Comparison of ENCODE assay signal across 19 cellular contexts in the genomic region with DNA sequence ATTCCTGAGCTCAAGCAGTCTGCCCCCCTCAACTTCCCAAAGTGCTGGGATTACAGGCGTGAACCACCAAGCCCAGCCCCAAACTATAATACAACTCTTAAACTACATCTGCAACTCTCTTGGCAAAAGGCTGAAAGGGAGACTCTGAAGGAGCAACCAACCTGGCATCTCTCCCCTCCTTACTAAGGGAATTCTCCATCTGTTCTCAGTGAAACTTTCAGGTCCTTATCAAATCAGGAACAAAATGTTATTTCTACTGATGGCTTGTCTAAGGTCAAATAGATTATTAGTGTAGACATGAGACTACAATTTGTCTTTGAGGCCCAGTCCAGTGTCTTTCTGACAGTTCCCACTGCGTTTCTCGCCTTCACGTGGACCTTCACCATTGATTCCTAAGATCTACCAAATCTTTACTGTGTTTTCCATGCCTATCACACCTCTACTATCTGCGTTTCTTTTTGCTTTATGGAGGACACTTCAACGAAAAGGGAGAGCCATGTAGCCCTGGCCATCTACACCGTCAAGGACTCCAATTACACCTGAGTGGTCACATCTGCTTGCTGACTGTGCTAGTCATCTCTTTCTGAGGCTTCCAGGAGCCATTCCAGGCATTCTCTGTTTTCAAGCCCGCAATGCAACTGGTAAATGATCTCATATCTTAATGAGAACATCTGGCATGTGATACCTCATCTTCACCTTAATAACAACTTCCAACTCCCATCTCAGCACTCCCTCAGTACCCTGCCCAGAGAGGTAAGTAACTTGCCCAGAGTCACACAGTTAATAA.
DNase-seq lines count a peak whose midpoint lies in the region; ATAC-seq and TF ChIP-seq lines count a peak whose summit lies in the region.
"Had no signal": no experiment of that assay in that cellular context is flagged by ENCODE, and none has a peak within 500 bp of the region (broad histone marks: within the 10 kb centered on the region; RNA-seq: fewer than 3 reads in every experiment).

No MANE protein-coding gene starts in this region.

- no peaks in the 10 kb centered on the region for H3K27me3 ChIP-seq in IMR-90 (ENCODE audit: control insufficient read depth, insufficient read depth, low read length)
- H3K27me3 ChIP-seq in Panc1 (ENCODE audit: control insufficient read depth, insufficient read depth, low read length): no peaks in the 10 kb centered on the region
- H3K27me3 ChIP-seq in mesenchymal stem cell (ENCODE audit: control insufficient read depth in 1 of 2, insufficient read depth in 1 of 2, low read length in 2 of 2): no peaks in the 10 kb centered on the region
- no peaks in the 10 kb centered on the region for H3K27me3 ChIP-seq in stomach smooth muscle (ENCODE audit: control insufficient read depth in 1 of 2, insufficient read depth in 2 of 2, low read length in 2 of 2)
- H3K27me3 ChIP-seq: Peyer's patch, SJCRH30 had no signal

- TF ChIP-seq CTCF in IMR-90 (conservative IDR thresholded peaks at IDR 0.05; ENCODE audit: low read depth, low read length) (no peak), Panc1 (IDR thresholded peaks at IDR 0.05) (no peak)

- TF ChIP-seq POLR2A in IMR-90 (IDR thresholded peaks at IDR 0.05; ENCODE audit: low read depth, low read length): no peak

- H3K14ac ChIP-seq in IMR-90 (replicated peaks; ENCODE audit: low read depth, low read length) (no peak overlapping the region), mesenchymal stem cell (ENCODE audit: low read length in 2 of 2) (peak overlapping the region in 1 of 2 experiments; percentile 41)

- H3K4ac ChIP-seq in IMR-90 (ENCODE audit: low read depth, low read length) (no peak overlapping the region), mesenchymal stem cell (ENCODE audit: low read depth in 1 of 2, low read length in 2 of 2) (no peak overlapping the region)

- H2AK5ac ChIP-seq in IMR-90 (ENCODE audit: low read depth, low read length): 0 out of 2 replicates have a peak overlapping the region, but pooled peaks have one; percentile 22
- H2AK5ac ChIP-seq in mesenchymal stem cell (ENCODE audit: low read length, severe bottlenecking): peak overlapping the region; percentile 21

- in situ Hi-C loops in IMR-90 (cut with MboI; ENCODE audit: low sequenced_read_pairs) (no loop called here), Panc1 (cut with HindIII; ENCODE audit: low pct_unique_long_range_greater_than_20kb, low sequenced_read_pairs) (no loop called here)

- H3K27ac ChIP-seq in IMR-90 (ENCODE audit: insufficient read depth, low read length) (no peak overlapping the region), Panc1 (ENCODE audit: low read length) (peak overlapping the region; percentile 37; the same call in 1 of the 2 replicates), mesenchymal stem cell (ENCODE audit: low read length, poor library complexity, severe bottlenecking) (no peak overlapping the region), stomach smooth muscle (ENCODE audit: low read length) (peak overlapping the region; percentile 37)
- H3K27ac ChIP-seq: Peyer's patch, SJCRH30 had no signal

- peaks cover 0 to 9% (median 2%) of the 10 kb centered on the region in 3 donors for H3K27me3 Mint-ChIP-seq in immature natural killer cell (ENCODE audit: low read depth in 3 of 3)

- H3K9ac ChIP-seq in IMR-90 (ENCODE audit: low read depth, low read length): no peak overlapping the region
- no peak overlapping the region for H3K9ac ChIP-seq in mesenchymal stem cell (ENCODE audit: low read length)
- no peak overlapping the region for H3K9ac ChIP-seq in stomach smooth muscle (ENCODE audit: low read length in 2 of 2)

- peaks cover 0 to 6% (median 0%) of the 10 kb centered on the region in 6 donors for H3K9me3 Mint-ChIP-seq in immature natural killer cell

- H3K56ac ChIP-seq in IMR-90 (ENCODE audit: extremely low read depth, insufficient read depth, low read length): no peak overlapping the region

- H2BK15ac ChIP-seq in IMR-90 (ENCODE audit: low read depth, low read length): no peak overlapping the region
- H2BK15ac ChIP-seq in mesenchymal stem cell (ENCODE audit: low read depth, poor library complexity, severe bottlenecking): no peak overlapping the region

- H3K4me2 ChIP-seq in IMR-90 (ENCODE audit: low read depth, low read length) (no peak overlapping the region), mesenchymal stem cell (ENCODE audit: low read length, poor library complexity, severe bottlenecking) (no peak overlapping the region)

- peak; percentile 5 for DNase-seq in IMR-90
- no peak for DNase-seq in Panc1 (ENCODE audit: low read depth, low spot score)
- DNase-seq in mesenchymal stem cell: no peak
- no peak for DNase-seq in immature natural killer cell
- no peak for DNase-seq in activated CD8-positive, alpha-beta memory T cell treated with anti-CD3 and anti-CD28 coated beads, Interleukin-2, amount 50 U/mL, for 4 hours
- DNase-seq: CD4-positive, CD25-positive, alpha-beta regulatory T cell; DMS79 treated with DMSO at 0.1 percent for 48 hours; GOT3; HCEC 1CT; Karpas-422; MV-4-11; NCI-H1105 treated with DMSO at 0.1 percent for 48 hours; NCI-H2029 treated with DMSO at 0.1 percent for 48 hours; NK-92 treated with Interleukin-12 subunit alpha and Interleukin-12 subunit beta, amount 100 ng/mL, for 24 hours; Peyer's patch; SJCRH30 had no signal

- no peak overlapping the region for H3K27ac Mint-ChIP-seq in immature natural killer cell
- H3K27ac Mint-ChIP-seq: CD4-positive, CD25-positive, alpha-beta regulatory T cell; IgD-negative memory B cell had no signal

- no peak for TF ChIP-seq RAD21 in IMR-90 (IDR thresholded peaks at IDR 0.05; ENCODE audit: low read length)

- H4K20me1 ChIP-seq in IMR-90 (ENCODE audit: insufficient read depth, low read length): no peaks in the 10 kb centered on the region

- H3K36me3 Mint-ChIP-seq in immature natural killer cell: no peaks in the 10 kb centered on the region
- H3K36me3 Mint-ChIP-seq: CD4-positive, CD25-positive, alpha-beta regulatory T cell; IgD-negative memory B cell had no signal

- H3K4me1 ChIP-seq in IMR-90 (ENCODE audit: control insufficient read depth, insufficient read depth, low read length): peaks cover 7% of the 10 kb centered on the region
- H3K4me1 ChIP-seq in Panc1 (ENCODE audit: control insufficient read depth, insufficient read depth, low read length): peaks cover 7% of the 10 kb centered on the region; the same call in 1 of the 2 replicates
- H3K4me1 ChIP-seq in mesenchymal stem cell (ENCODE audit: control insufficient read depth, insufficient read depth, low read depth, low read length): peaks cover 6% of the 10 kb centered on the region
- H3K4me1 ChIP-seq in stomach smooth muscle (ENCODE audit: control insufficient read depth, insufficient read depth, low read length): peaks cover 17% of the 10 kb centered on the region

- H3K4me1 Mint-ChIP-seq in immature natural killer cell: no peaks in the 10 kb centered on the region
- H3K4me1 Mint-ChIP-seq: CD4-positive, CD25-positive, alpha-beta regulatory T cell; IgD-negative memory B cell had no signal

- no peaks in the 10 kb centered on the region for H3K36me3 ChIP-seq in IMR-90 (ENCODE audit: control insufficient read depth, insufficient read depth, low read length)
- no peaks in the 10 kb centered on the region for H3K36me3 ChIP-seq in Panc1 (ENCODE audit: control insufficient read depth, insufficient read depth, low read length)
- H3K36me3 ChIP-seq in mesenchymal stem cell (ENCODE audit: control insufficient read depth in 1 of 2, insufficient read depth in 2 of 2, low read depth in 1 of 2, low read length in 2 of 2): no peaks in the 10 kb centered on the region
- H3K36me3 ChIP-seq in stomach smooth muscle (ENCODE audit: control insufficient read depth in 2 of 2, insufficient read depth in 2 of 2, low read length in 2 of 2): no peaks in the 10 kb centered on the region
- H3K36me3 ChIP-seq: Peyer's patch, SJCRH30 had no signal

- H3K4me3 ChIP-seq in IMR-90 (ENCODE audit: insufficient read depth, low read depth, low read length) (no peak overlapping the region), Panc1 (ENCODE audit: low read depth in 2 of 2, low read length in 2 of 2) (no peak overlapping the region), mesenchymal stem cell (ENCODE audit: insufficient read depth in 1 of 2, low read depth in 1 of 2, low read length in 2 of 2) (no peak overlapping the region), stomach smooth muscle (ENCODE audit: low read length in 2 of 2) (no peak overlapping the region)
- H3K4me3 ChIP-seq: Peyer's patch, SJCRH30 had no signal

- POLR2A ChIA-PET in IMR-90 (lab: Charles Lee; ENCODE audit: unreplicated experiment) (no interaction called here), Panc1 (lab: Charles Lee) (no interaction called here)

- peak overlapping the region in 1 of 2 experiments; percentile 77 for H2BK12ac ChIP-seq in mesenchymal stem cell (ENCODE audit: low read length in 2 of 2)

- no peak overlapping the region for H2AK9ac ChIP-seq in IMR-90 (replicated peaks; ENCODE audit: low read depth, low read length, poor library complexity)

- H2BK120ac ChIP-seq in IMR-90 (ENCODE audit: low read depth, low read length): no peak overlapping the region
- H2BK120ac ChIP-seq in mesenchymal stem cell (ENCODE audit: low read depth, low read length): no peak overlapping the region

- BruUV-seq in IMR-90 (replicated peaks; lab: Mats Ljungman, UMichigan): no TSS peak
- BruUV-seq in Panc1 (replicated peaks; lab: Mats Ljungman, UMichigan): no TSS peak

- H3K23ac ChIP-seq in IMR-90 (ENCODE audit: low read depth, low read length): no peak overlapping the region
- H3K23ac ChIP-seq in mesenchymal stem cell (ENCODE audit: low read length in 2 of 2): no peak overlapping the region

- intact Hi-C loops in IMR-90 (cut with micrococcal nuclease) (no loop called here), Panc1 (cut with micrococcal nuclease; ENCODE audit: unreplicated experiment) (no loop called here)

- H4K91ac ChIP-seq in IMR-90 (ENCODE audit: insufficient read depth, low read depth, low read length): no peak overlapping the region; the same call in 1 of the 2 replicates
- no peak overlapping the region for H4K91ac ChIP-seq in mesenchymal stem cell (ENCODE audit: low read length)

- no peak overlapping the region for H3K18ac ChIP-seq in IMR-90 (ENCODE audit: low read depth, low read length)
- H3K18ac ChIP-seq in mesenchymal stem cell (ENCODE audit: low read depth in 1 of 2, low read length in 2 of 2): no peak overlapping the region

- dilution Hi-C loops in IMR-90 (cut with HindIII; ENCODE audit: low sequenced_read_pairs, unreplicated experiment): no loop called here

- H4K5ac ChIP-seq in IMR-90 (ENCODE audit: low read depth, low read length): no peak overlapping the region

- CTCF ChIA-PET in IMR-90 (lab: Yijun Ruan, JAX) (no interaction called here), Panc1 (lab: Charles Lee) (no interaction called here)

- H3K9me3 ChIP-seq in IMR-90 (ENCODE audit: control insufficient read depth, insufficient read depth, low read length) (peaks cover 2% of the 10 kb centered on the region; the same call in 1 of the 2 replicates), Panc1 (ENCODE audit: control insufficient read depth, insufficient read depth, low read depth, low read length) (peaks cover 8% of the 10 kb centered on the region; the same call in 1 of the 2 replicates), mesenchymal stem cell (ENCODE audit: control insufficient read depth, low read length) (peaks cover 25% of the 10 kb centered on the region), stomach smooth muscle (ENCODE audit: control insufficient read depth in 2 of 2, low read length in 2 of 2) (no peaks in the 10 kb centered on the region)
- H3K9me3 ChIP-seq: Peyer's patch, SJCRH30 had no signal

- peak overlapping the region; percentile 39; the same call in 1 of the 2 replicates for H2BK20ac ChIP-seq in IMR-90 (ENCODE audit: low read depth, low read length)

- no peak overlapping the region for H3K4me3 Mint-ChIP-seq in immature natural killer cell
- H3K4me3 Mint-ChIP-seq: CD4-positive, CD25-positive, alpha-beta regulatory T cell; IgD-negative memory B cell had no signal

- no peaks in the 10 kb centered on the region; the same call in 1 of the 2 replicates for H3K9me1 ChIP-seq in IMR-90 (ENCODE audit: insufficient read depth, low read length)

- H2BK5ac ChIP-seq in IMR-90 (ENCODE audit: low read depth, low read length, poor library complexity, severe bottlenecking) (no peak overlapping the region), mesenchymal stem cell (ENCODE audit: low read depth, low read length, poor library complexity, severe bottlenecking) (no peak overlapping the region)

- WGBS in IMR-90 (ENCODE audit: extremely low coverage in 2 of 2, insufficient read length in 1 of 2), 2 experiments: 91% methylated on average over 4 of the region's 8 CpGs; no CpG with 5 or more reads in 1 of the 2 experiments
- 93% methylated on average over 8 of the region's 8 CpGs for WGBS in mesenchymal stem cell

- H4K8ac ChIP-seq in IMR-90 (ENCODE audit: low read depth in 2 of 2, low read length in 2 of 2) (no peak overlapping the region), mesenchymal stem cell (ENCODE audit: low read length) (no peak overlapping the region)

- H2AFZ ChIP-seq in IMR-90 (replicated peaks; ENCODE audit: low read length, poor library complexity) (no peak overlapping the region), mesenchymal stem cell (ENCODE audit: low read depth, low read length) (no peak overlapping the region)

- ATAC-seq in IMR-90 (ENCODE audit: low read depth) (no peak), Panc1 (no peak), HG03354 (IDR thresholded peaks at IDR 0.05; ENCODE audit: poor library complexity, severe bottlenecking, unreplicated experiment) (no peak)

- H3K79me1 ChIP-seq in IMR-90 (ENCODE audit: low read depth in 1 of 2, low read length in 2 of 2) (no peaks in the 10 kb centered on the region), mesenchymal stem cell (replicated peaks; ENCODE audit: low read length, poor library complexity, severe bottlenecking) (no peaks in the 10 kb centered on the region)

Comparison
In these comparisons a context has a peak if more than half of its experiments do, and no peak if none do; other contexts are left out.
1. H3K27ac ChIP-seq: peak in Panc1 (single experiment) and stomach smooth muscle (single experiment); none in IMR-90 (single experiment) and mesenchymal stem cell (single experiment).